Comparison of ENCODE assay signal across 27 cellular contexts in the genomic region with DNA sequence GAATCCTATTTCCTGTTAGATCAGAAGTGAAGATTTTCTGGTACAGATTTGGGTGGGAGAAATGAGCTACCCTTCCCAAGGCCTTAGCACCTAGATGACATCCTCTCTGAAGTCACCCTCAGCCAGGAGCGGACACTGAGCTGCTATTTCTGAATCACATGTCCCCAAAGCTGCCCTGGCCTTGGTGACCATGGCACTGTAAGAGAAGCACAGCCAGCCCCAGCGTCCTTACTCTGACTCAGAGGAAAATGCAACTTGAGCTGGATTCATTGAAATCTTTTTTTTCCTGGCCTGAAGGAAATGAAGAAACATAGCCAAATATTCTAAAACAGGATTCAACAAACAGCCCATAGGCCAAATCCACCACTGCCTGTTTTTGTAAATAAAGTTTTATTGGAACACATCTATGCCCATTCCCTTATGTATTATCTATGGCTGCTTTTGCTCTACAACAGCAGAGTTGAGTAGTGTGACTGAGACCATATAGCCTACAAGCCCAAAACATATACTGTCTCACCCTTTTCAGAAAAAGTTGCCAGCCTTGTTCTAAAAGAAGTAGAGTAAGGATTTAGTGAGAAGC.
DNase-seq lines count a peak whose midpoint lies in the region; ATAC-seq, FAIRE-seq and TF ChIP-seq lines count a peak whose summit lies in the region.
"Had no signal": no experiment of that assay in that cellular context is flagged by ENCODE, and none has a peak within 500 bp of the region (broad histone marks: within the 10 kb centered on the region; RNA-seq: fewer than 3 reads in every experiment).

No MANE protein-coding gene starts in this region.

- intact Hi-C loops in right lobe of liver (cut with DNase I), result no loop called here
- intact Hi-C loops in HepG2 (cut with micrococcal nuclease; ENCODE audit: unreplicated experiment), result no loop called here
- intact Hi-C loops in heart left ventricle (cut with DNase I), result no loop called here

- ATAC-seq in right lobe of liver, result peak; percentile 41 to 66 (median 53)
- ATAC-seq in HepG2, result no peak
- peak; percentile 77 to 91 (median 86) for ATAC-seq in heart left ventricle
- no peak for ATAC-seq in HG03571 (IDR thresholded peaks at IDR 0.05; ENCODE audit: unreplicated experiment)
- ATAC-seq: activated CD8-positive, alpha-beta T cell treated with anti-CD3 and anti-CD28 coated beads, Interleukin-2, amount 10 ng/mL, durations not matched to agents 7 days and 5 days had no signal

- in situ Hi-C loops in HepG2 (cut with HindIII; ENCODE audit: extremely low pct_ligation_motif_present, low pct_unique_long_range_greater_than_20kb), result no loop called here

- H3K79me2 ChIP-seq in HepG2 (ENCODE audit: insufficient read depth, low read length), result no peaks in the 10 kb centered on the region
- H3K79me2 ChIP-seq: hepatocyte had no signal

- H3K4me1 Mint-ChIP-seq in nephron progenitor cell, result peaks cover 10% of the 10 kb centered on the region
- H3K4me1 Mint-ChIP-seq: B cell had no signal

- POLR2A ChIA-PET in HepG2 (lab: Yijun Ruan, JAX), result no interaction called here

- H3K36me3 ChIP-seq in right lobe of liver, result no peaks in the 10 kb centered on the region
- no peaks in the 10 kb centered on the region for H3K36me3 ChIP-seq in HepG2 (replicated peaks in 1 of 2; ENCODE audit: control insufficient read depth in 1 of 2, insufficient read depth in 2 of 2, low read length in 2 of 2)
- peaks cover 0 to 20% (median 0%) of the 10 kb centered on the region in 9 donors for H3K36me3 ChIP-seq in heart left ventricle
- H3K36me3 ChIP-seq: breast epithelium, neural progenitor cell, SJCRH30 had no signal

- no peak for TF ChIP-seq RAD21 in HepG2 (CRISPR knock-in tag; IDR thresholded peaks at IDR 0.05)

- TF ChIP-seq EP300 in HepG2 (IDR thresholded peaks at IDR 0.05; ENCODE audit: low read depth in 2 of 2, low read length in 2 of 2), result no peak
- no peak for TF ChIP-seq EP300 in HepG2 (CRISPR knock-in tag; IDR thresholded peaks at IDR 0.05; ENCODE audit: borderline replicate concordance)

- H3K4me1 ChIP-seq in right lobe of liver (no peaks in the 10 kb centered on the region), HepG2 (ENCODE audit: insufficient read depth, low read length) (no peaks in the 10 kb centered on the region), heart left ventricle (peaks cover 0 to 43% (median 28%) of the 10 kb centered on the region in 12 donors)
- H3K4me1 ChIP-seq: breast epithelium, neural progenitor cell, SJCRH30 had no signal

- H3K4me2 ChIP-seq in HepG2 (ENCODE audit: low read depth, low read length), result no peak overlapping the region
- H3K4me2 ChIP-seq: hepatocyte, neural progenitor cell had no signal

- no TSS peak for BruUV-seq in HepG2 (replicated peaks; lab: Mats Ljungman, UMichigan)

- 86% methylated on average over 2 of the region's 2 CpGs for WGBS in right lobe of liver (ENCODE audit: insufficient coverage, low coverage, low lambda C conversion rate, missing lambda C conversion rate)
- 8% methylated on average over 2 of the region's 2 CpGs for WGBS in HepG2 (ENCODE audit: low lambda C conversion rate)
- WGBS in heart left ventricle, 4 donors, result 8 to 39% (median 23%) methylated on average over 2 of the region's 2 CpGs

- H2AFZ ChIP-seq in HepG2 (ENCODE audit: low read length), result no peak overlapping the region
- H2AFZ ChIP-seq: hepatocyte, neural progenitor cell had no signal

- H3K27me3 Mint-ChIP-seq in nephron progenitor cell (ENCODE audit: low read depth, poor library complexity), result peaks cover 2% of the 10 kb centered on the region
- H3K27me3 Mint-ChIP-seq: B cell had no signal

- H3K27ac ChIP-seq in right lobe of liver (no peak overlapping the region), HepG2 (ENCODE audit: extremely low read length, insufficient read depth, low read length) (no peak overlapping the region), heart left ventricle (peak overlapping the region in 10 of 12 donors; percentile 21 to 64 (median 49))
- H3K27ac ChIP-seq: hepatocyte, neural progenitor cell, SJCRH30 had no signal

- TF ChIP-seq POLR2A in right lobe of liver (IDR thresholded peaks at IDR 0.05), result no peak
- TF ChIP-seq POLR2A in HepG2 (IDR thresholded peaks at IDR 0.05; ENCODE audit: insufficient read depth in 1 of 2, low read depth in 2 of 2, low read length in 2 of 2), result no peak
- no peak for TF ChIP-seq POLR2A in heart left ventricle (IDR thresholded peaks at IDR 0.05)

- peaks cover 35% of the 10 kb centered on the region for H3K36me3 Mint-ChIP-seq in nephron progenitor cell (ENCODE audit: low read depth)
- H3K36me3 Mint-ChIP-seq: neural progenitor cell had no signal

- H3K4me3 ChIP-seq in right lobe of liver (no peak overlapping the region), HepG2 (replicated peaks in 1 of 3; ENCODE audit: insufficient read depth in 1 of 3, low read depth in 2 of 3, low read length in 3 of 3) (no peak overlapping the region), heart left ventricle (no peak overlapping the region)
- H3K4me3 ChIP-seq: breast epithelium, hepatocyte, neural progenitor cell, SJCRH30, skin epidermis had no signal

- no peaks in the 10 kb centered on the region for H3K9me3 ChIP-seq in right lobe of liver
- no peaks in the 10 kb centered on the region for H3K9me3 ChIP-seq in HepG2 (ENCODE audit: low read length)
- H3K9me3 ChIP-seq in heart left ventricle, result peaks cover 0 to 13% (median 0%) of the 10 kb centered on the region in 12 donors
- H3K9me3 ChIP-seq: SJCRH30 had no signal

- peaks cover 15% of the 10 kb centered on the region for H3K9me3 Mint-ChIP-seq in nephron progenitor cell
- H3K9me3 Mint-ChIP-seq: neural progenitor cell had no signal

- no peak overlapping the region for H3K4me3 Mint-ChIP-seq in nephron progenitor cell
- H3K4me3 Mint-ChIP-seq: activated CD8-positive, alpha-beta T cell treated with anti-CD3 and anti-CD28 coated beads, Interleukin-2, amount 10 ng/mL, durations not matched to agents 7 days and 5 days; activated T-cell treated with anti-CD3 and anti-CD28 coated beads, Interleukin-2, amount 50 U/mL, for 24 hours; B cell; neural progenitor cell had no signal

- H3K27me3 ChIP-seq in right lobe of liver, result no peaks in the 10 kb centered on the region
- H3K27me3 ChIP-seq in HepG2 (ENCODE audit: control insufficient read depth in 1 of 2, insufficient read depth in 2 of 2, low read length in 2 of 2), result no peaks in the 10 kb centered on the region; a peak in 1 of 5 replicates
- H3K27me3 ChIP-seq in heart left ventricle, result no peaks in the 10 kb centered on the region
- H3K27me3 ChIP-seq: breast epithelium, hepatocyte, neural progenitor cell, SJCRH30 had no signal

- H3K27ac Mint-ChIP-seq in nephron progenitor cell, result peak overlapping the region; percentile 64
- H3K27ac Mint-ChIP-seq: activated CD8-positive, alpha-beta T cell treated with anti-CD3 and anti-CD28 coated beads, Interleukin-2, amount 10 ng/mL, durations not matched to agents 7 days and 5 days; activated T-cell treated with anti-CD3 and anti-CD28 coated beads, Interleukin-2, amount 50 U/mL, for 24 hours; B cell; neural progenitor cell had no signal

- TF ChIP-seq CTCF in right lobe of liver (IDR thresholded peaks at IDR 0.05), result no peak
- no peak for TF ChIP-seq CTCF in HepG2 (CRISPR knock-in tag; IDR thresholded peaks at IDR 0.05)
- no peak for TF ChIP-seq CTCF in heart left ventricle (IDR thresholded peaks at IDR 0.05)
- no peak for TF ChIP-seq CTCF in nephron progenitor cell (IDR thresholded peaks at IDR 0.05)

- CTCF ChIA-PET in HepG2 (lab: Yijun Ruan, JAX; ENCODE audit: low intra/inter-chr PET ratio, low total read pairs), result no interaction called here

- DNase-seq in right lobe of liver (no peak), HepG2 (ENCODE audit: low spot score) (no peak), heart left ventricle (peak in 3 of 5 donors; percentile 46 to 66 (median 62)), nephron progenitor cell (no peak), dermis blood vessel endothelial cell (no peak), NCI-H510A (lab: John Stamatoyannopoulos, UW) (no peak), NCI-H2196 treated with DMSO at 0.1 percent for 48 hours (lab: John Stamatoyannopoulos, UW; ENCODE audit: unreplicated experiment) (no peak)
- DNase-seq: activated CD4-positive, alpha-beta T cell treated with anti-CD3 and anti-CD28 coated beads for 1 hour; activated CD8-positive, alpha-beta T cell treated with anti-CD3 and anti-CD28 coated beads, Interleukin-2, amount 10 ng/mL, durations not matched to agents 7 days and 5 days; activated T-cell treated with anti-CD3 and anti-CD28 coated beads, Interleukin-2, amount 50 U/mL, for 24 hours; DMS53; KBM-7; MM.1S; NCI-H1417 treated with DMSO at 0.1 percent for 48 hours; NCI-H524; SJCRH30; stimulated activated CD4-positive, alpha-beta T cell treated with anti-CD3 and anti-CD28 coated beads, Interleukin-2, amount 100 ng/mL, for 24 hours; T-helper 1 cell had no signal

- FAIRE-seq in HepG2 (lab: Jason Lieb, UNC), result no peak
- FAIRE-seq: A204.1, G401.6, TTC549 had no signal

- H4K20me1 ChIP-seq in HepG2 (ENCODE audit: insufficient read depth, low read length), result no peaks in the 10 kb centered on the region

- no peak overlapping the region for H3K9ac ChIP-seq in HepG2 (ENCODE audit: insufficient read depth, low read depth, low read length)
- H3K9ac ChIP-seq: neural progenitor cell had no signal

TF ChIP-seq in HepG2, 621 proteins besides CTCF, POLR2A, EP300 and RAD21 (continues in another document):
- no peak for TF ChIP-seq MZF1 (CRISPR knock-in tag; IDR thresholded peaks at IDR 0.05; ENCODE audit: borderline replicate concordance)
- TF ChIP-seq KLF9 (CRISPR knock-in tag; IDR thresholded peaks at IDR 0.05; ENCODE audit: low read depth), result no peak
- TF ChIP-seq MTA1 (CRISPR knock-in tag; IDR thresholded peaks at IDR 0.05; ENCODE audit: borderline replicate concordance), result no peak
- TF ChIP-seq, protein P1, sequence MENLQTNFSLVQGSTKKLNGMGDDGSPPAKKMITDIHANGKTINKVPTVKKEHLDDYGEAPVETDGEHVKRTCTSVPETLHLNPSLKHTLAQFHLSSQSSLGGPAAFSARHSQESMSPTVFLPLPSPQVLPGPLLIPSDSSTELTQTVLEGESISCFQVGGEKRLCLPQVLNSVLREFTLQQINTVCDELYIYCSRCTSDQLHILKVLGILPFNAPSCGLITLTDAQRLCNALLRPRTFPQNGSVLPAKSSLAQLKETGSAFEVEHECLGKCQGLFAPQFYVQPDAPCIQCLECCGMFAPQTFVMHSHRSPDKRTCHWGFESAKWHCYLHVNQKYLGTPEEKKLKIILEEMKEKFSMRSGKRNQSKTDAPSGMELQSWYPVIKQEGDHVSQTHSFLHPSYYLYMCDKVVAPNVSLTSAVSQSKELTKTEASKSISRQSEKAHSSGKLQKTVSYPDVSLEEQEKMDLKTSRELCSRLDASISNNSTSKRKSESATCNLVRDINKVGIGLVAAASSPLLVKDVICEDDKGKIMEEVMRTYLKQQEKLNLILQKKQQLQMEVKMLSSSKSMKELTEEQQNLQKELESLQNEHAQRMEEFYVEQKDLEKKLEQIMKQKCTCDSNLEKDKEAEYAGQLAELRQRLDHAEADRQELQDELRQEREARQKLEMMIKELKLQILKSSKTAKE (CRISPR knock-in tag; IDR thresholded peaks at IDR 0.05; ENCODE audit: borderline replicate concordance), result no peak
- no peak for TF ChIP-seq HNRNPUL1 (IDR thresholded peaks at IDR 0.05; ENCODE audit: low read depth, low read length)

Comparison
In these comparisons a context has a peak if more than half of its experiments do, and no peak if none do; other contexts are left out.
1. ATAC-seq: peak in right lobe of liver (4 of 4) and heart left ventricle (4 of 4); none in HepG2 (single experiment) and HG03571 (single experiment).
2. DNase-seq: peak in heart left ventricle (3 of 5); none in right lobe of liver (0 of 3), HepG2 (single experiment), nephron progenitor cell (single experiment), dermis blood vessel endothelial cell (single experiment), NCI-H510A (single experiment) and NCI-H2196 treated with DMSO at 0.1 percent for 48 hours (single experiment).
3. H3K27ac ChIP-seq: peak in heart left ventricle (10 of 12); none in right lobe of liver (0 of 3) and HepG2 (single experiment).